ENCODE assay signal across 23 cellular contexts in the genomic region with DNA sequence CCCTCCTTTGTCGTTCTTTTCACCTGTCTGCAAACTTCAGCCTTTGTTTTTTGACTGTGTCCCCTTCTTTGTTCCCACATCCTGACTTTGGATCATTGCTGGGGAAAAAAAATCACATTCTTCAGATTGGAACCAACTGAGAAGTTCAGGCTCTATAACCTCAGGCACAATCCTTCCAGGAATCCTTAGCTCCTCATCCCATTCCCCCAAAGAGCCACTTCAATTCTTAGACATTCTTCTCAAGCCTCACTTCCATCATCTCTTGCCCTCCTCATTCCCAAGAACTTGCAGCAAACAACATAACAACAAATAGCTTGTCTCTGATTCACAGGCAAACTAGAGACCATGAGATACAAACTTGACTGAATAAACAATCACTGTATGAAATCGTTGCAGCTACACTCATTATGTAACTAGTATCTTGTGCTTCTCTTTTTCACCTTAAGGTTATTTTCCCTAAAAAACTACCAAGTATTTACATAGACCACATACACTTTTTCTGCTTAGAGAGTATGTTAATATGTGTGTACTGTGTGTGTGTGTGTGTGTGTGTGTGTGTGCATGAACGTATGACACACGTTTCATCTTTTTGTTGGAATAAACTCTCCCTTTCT.
"Had no signal": no experiment of that assay in that cellular context is flagged by ENCODE, and none has a peak within 500 bp of the region (broad histone marks: within the 10 kb centered on the region; RNA-seq: fewer than 3 reads in every experiment).

No MANE protein-coding gene starts in this region.

- DNase-seq: activated CD4-positive, CD25-positive, alpha-beta regulatory T cell treated with anti-CD3 and anti-CD28 coated beads, Interleukin-2, amount 50 U/mL, for 72 hours; activated CD8-positive, alpha-beta memory T cell treated with anti-CD3 and anti-CD28 coated beads for 24 hours; activated CD8-positive, alpha-beta memory T cell treated with anti-CD3 and anti-CD28 coated beads, Interleukin-2, amount 50 U/mL, for 48 hours; activated effector memory CD4-positive, alpha-beta T cell treated with Interleukin-2 at 50 U/mL for 16 hours; activated naive CD4-positive, alpha-beta T cell treated with anti-CD3 and anti-CD28 coated beads, Interleukin-2, amount 10 ng/mL, durations not matched to agents 7 days and 5 days; activated naive CD8-positive, alpha-beta T cell treated with anti-CD3 and anti-CD28 coated beads, Interleukin-2, amount 50 U/mL, for 24 hours; activated T-cell treated with anti-CD3 and anti-CD28 coated beads, Interleukin-2, amount 50 U/mL, for 48 hours; aorta; cerebellar nuclear complex; effector CD4-positive, alpha-beta T cell; foreskin fibroblast; hypothalamus; midbrain; nucleus accumbens; retina; stimulated activated naive CD4-positive, alpha-beta T cell; T-helper 17 cell had no signal

- H3K4me3 ChIP-seq: breast epithelium, lung had no signal

- H3K4me1 Mint-ChIP-seq: activated naive CD4-positive, alpha-beta T cell treated with anti-CD3 and anti-CD28 coated beads, Interleukin-2, amount 10 ng/mL, durations not matched to agents 7 days and 5 days; activated naive CD8-positive, alpha-beta T cell treated with anti-CD3 and anti-CD28 coated beads, Interleukin-2, amount 50 U/mL, for 24 hours; T-helper 17 cell had no signal

- H3K9me3 Mint-ChIP-seq: activated naive CD4-positive, alpha-beta T cell treated with anti-CD3 and anti-CD28 coated beads, Interleukin-2, amount 10 ng/mL, durations not matched to agents 7 days and 5 days; activated naive CD8-positive, alpha-beta T cell treated with anti-CD3 and anti-CD28 coated beads, Interleukin-2, amount 50 U/mL, for 24 hours; nephron had no signal

- FAIRE-seq: keratinocyte had no signal

- H3K27ac Mint-ChIP-seq: activated naive CD4-positive, alpha-beta T cell treated with anti-CD3 and anti-CD28 coated beads, Interleukin-2, amount 10 ng/mL, durations not matched to agents 7 days and 5 days; activated naive CD8-positive, alpha-beta T cell treated with anti-CD3 and anti-CD28 coated beads, Interleukin-2, amount 50 U/mL, for 24 hours; nephron; T-helper 17 cell had no signal

- H3K4me3 Mint-ChIP-seq: activated naive CD4-positive, alpha-beta T cell treated with anti-CD3 and anti-CD28 coated beads, Interleukin-2, amount 10 ng/mL, durations not matched to agents 7 days and 5 days; activated naive CD8-positive, alpha-beta T cell treated with anti-CD3 and anti-CD28 coated beads, Interleukin-2, amount 50 U/mL, for 24 hours; nephron; T-helper 17 cell had no signal

- H3K36me3 ChIP-seq: breast epithelium had no signal

- H3K9me3 ChIP-seq: breast epithelium had no signal

- H3K27me3 ChIP-seq: breast epithelium had no signal

- H3K4me1 ChIP-seq: breast epithelium had no signal

- H3K27ac ChIP-seq: breast epithelium, VCaP had no signal

- H3K27me3 Mint-ChIP-seq: activated naive CD8-positive, alpha-beta T cell treated with anti-CD3 and anti-CD28 coated beads, Interleukin-2, amount 50 U/mL, for 24 hours had no signal

- H3K36me3 Mint-ChIP-seq: activated naive CD4-positive, alpha-beta T cell treated with anti-CD3 and anti-CD28 coated beads, Interleukin-2, amount 10 ng/mL, durations not matched to agents 7 days and 5 days had no signal

- ATAC-seq: activated naive CD8-positive, alpha-beta T cell treated with anti-CD3 and anti-CD28 coated beads, Interleukin-2, amount 50 U/mL, for 24 hours; esophagus mucosa; T-helper 17 cell had no signal
